21 cellular contexts compared by ENCODE assay signal in the genomic region with DNA sequence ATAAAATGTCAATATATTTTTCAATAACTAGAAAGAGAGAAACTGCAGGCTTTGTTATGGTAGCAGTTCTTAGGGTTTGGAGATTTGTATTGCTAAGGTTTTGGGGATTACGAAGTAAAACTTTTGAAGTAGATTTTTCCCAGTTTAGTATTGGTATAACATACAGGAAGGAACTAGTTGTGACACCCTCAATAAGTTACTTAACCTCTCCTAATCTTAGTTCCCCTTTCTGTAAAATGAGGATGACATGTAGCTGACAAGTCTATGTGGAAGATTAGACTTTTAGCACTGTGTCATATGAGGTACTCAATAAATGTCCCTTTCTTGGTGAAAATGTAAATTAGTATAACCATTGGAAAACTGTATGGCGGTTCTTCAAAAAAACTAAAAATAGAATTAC.
DNase-seq lines count a peak whose midpoint lies in the region; ATAC-seq and TF ChIP-seq lines count a peak whose summit lies in the region.
"Had no signal": no experiment of that assay in that cellular context is flagged by ENCODE, and none has a peak within 500 bp of the region (broad histone marks: within the 10 kb centered on the region; RNA-seq: fewer than 3 reads in every experiment).

No MANE protein-coding gene starts in this region.

- POLR2A ChIA-PET in activated B cell treated with CpG ODN at 0.5 μM for 24 hours (lab: Charles Lee), result no interaction called here

- CTCF ChIA-PET in activated B cell treated with CpG ODN at 0.5 μM for 24 hours (lab: Charles Lee), result no interaction called here

- no peak overlapping the region for H3K4me3 Mint-ChIP-seq in activated B cell treated with CpG ODN at 0.5 μM for 24 hours
- H3K4me3 Mint-ChIP-seq in stimulated activated naive B cell treated with anti-CD40 and anti-IgM and Interleukin-4, amounts not matched to agents 10 μg/mL and 1 μg/mL and 100 μg/mL, for 72 hours, result no peak overlapping the region
- H3K4me3 Mint-ChIP-seq: activated CD4-positive, alpha-beta memory T cell treated with anti-CD3 and anti-CD28 coated beads, Interleukin-2, amount 10 ng/mL, durations not matched to agents 7 days and 5 days; naive B cell; stimulated activated naive CD8-positive, alpha-beta T cell treated with anti-CD3 and anti-CD28 coated beads, Interleukin-15, Interleukin-2, amounts not matched to agents 100 ng/mL and 50 ng/mL, for 24 hours had no signal

- intact Hi-C loops in activated B cell treated with CpG ODN at 0.5 μM for 24 hours (cut with micrococcal nuclease), result no loop called here

- ATAC-seq in HG03175 (IDR thresholded peaks at IDR 0.05; ENCODE audit: unreplicated experiment), result peak; percentile 56
- ATAC-seq in activated B cell treated with CpG ODN at 0.5 μM for 24 hours (ENCODE audit: low read depth), result no peak
- ATAC-seq in stimulated activated naive B cell treated with anti-CD40 and anti-IgM and Interleukin-4, amounts not matched to agents 10 μg/mL and 1 μg/mL and 100 μg/mL, for 72 hours (replicated peaks), result peak; percentile 44 to 67

- no peaks in the 10 kb centered on the region for H3K27me3 Mint-ChIP-seq in activated B cell treated with CpG ODN at 0.5 μM for 24 hours
- no peaks in the 10 kb centered on the region for H3K27me3 Mint-ChIP-seq in stimulated activated naive B cell treated with anti-CD40 and anti-IgM and Interleukin-4, amounts not matched to agents 10 μg/mL and 1 μg/mL and 100 μg/mL, for 72 hours
- H3K27me3 Mint-ChIP-seq: activated CD4-positive, alpha-beta memory T cell treated with anti-CD3 and anti-CD28 coated beads, Interleukin-2, amount 10 ng/mL, durations not matched to agents 7 days and 5 days; naive B cell; stimulated activated naive CD8-positive, alpha-beta T cell treated with anti-CD3 and anti-CD28 coated beads, Interleukin-15, Interleukin-2, amounts not matched to agents 100 ng/mL and 50 ng/mL, for 24 hours had no signal

- peaks cover 3% of the 10 kb centered on the region for H3K4me1 Mint-ChIP-seq in activated B cell treated with CpG ODN at 0.5 μM for 24 hours
- peaks cover 3 to 5% of the 10 kb centered on the region in 2 donors for H3K4me1 Mint-ChIP-seq in stimulated activated naive B cell treated with anti-CD40 and anti-IgM and Interleukin-4, amounts not matched to agents 10 μg/mL and 1 μg/mL and 100 μg/mL, for 72 hours
- H3K4me1 Mint-ChIP-seq: activated CD4-positive, alpha-beta memory T cell treated with anti-CD3 and anti-CD28 coated beads, Interleukin-2, amount 10 ng/mL, durations not matched to agents 7 days and 5 days; naive B cell had no signal

- no peaks in the 10 kb centered on the region for H3K36me3 Mint-ChIP-seq in activated B cell treated with CpG ODN at 0.5 μM for 24 hours (ENCODE audit: low read depth)
- H3K36me3 Mint-ChIP-seq in stimulated activated naive B cell treated with anti-CD40 and anti-IgM and Interleukin-4, amounts not matched to agents 10 μg/mL and 1 μg/mL and 100 μg/mL, for 72 hours, result peaks cover 0 to 3% of the 10 kb centered on the region in 2 donors

- peak overlapping the region; percentile 15 for H3K27ac Mint-ChIP-seq in activated B cell treated with CpG ODN at 0.5 μM for 24 hours
- no peak overlapping the region for H3K27ac Mint-ChIP-seq in stimulated activated naive B cell treated with anti-CD40 and anti-IgM and Interleukin-4, amounts not matched to agents 10 μg/mL and 1 μg/mL and 100 μg/mL, for 72 hours
- H3K27ac Mint-ChIP-seq: activated CD4-positive, alpha-beta memory T cell treated with anti-CD3 and anti-CD28 coated beads, Interleukin-2, amount 10 ng/mL, durations not matched to agents 7 days and 5 days; naive B cell; stimulated activated naive CD8-positive, alpha-beta T cell treated with anti-CD3 and anti-CD28 coated beads, Interleukin-15, Interleukin-2, amounts not matched to agents 100 ng/mL and 50 ng/mL, for 24 hours had no signal

- TF ChIP-seq CTCF in activated B cell treated with CpG ODN at 0.5 μM for 24 hours (IDR thresholded peaks at IDR 0.05), result no peak

- peaks cover 14% of the 10 kb centered on the region for H3K9me3 Mint-ChIP-seq in activated B cell treated with CpG ODN at 0.5 μM for 24 hours
- peaks cover 17 to 22% of the 10 kb centered on the region in 2 donors for H3K9me3 Mint-ChIP-seq in stimulated activated naive B cell treated with anti-CD40 and anti-IgM and Interleukin-4, amounts not matched to agents 10 μg/mL and 1 μg/mL and 100 μg/mL, for 72 hours

- DNase-seq in NOMO-1 treated with DMSO at 0.1 percent for 48 hours (lab: John Stamatoyannopoulos, UW; ENCODE audit: unreplicated experiment), result peak; percentile 92
- no peak for DNase-seq in activated B cell treated with CpG ODN at 0.5 μM for 24 hours
- no peak for DNase-seq in stimulated activated naive B cell treated with anti-CD40 and anti-IgM and Interleukin-4, amounts not matched to agents 10 μg/mL and 1 μg/mL and 100 μg/mL, for 72 hours
- no peak for DNase-seq in NCI-H510A (lab: John Stamatoyannopoulos, UW)
- DNase-seq in nucleus accumbens (lab: John Stamatoyannopoulos, UW), result no peak
- DNase-seq in DMS153 (lab: John Stamatoyannopoulos, UW), result no peak
- DNase-seq: activated CD4-positive, alpha-beta memory T cell treated with anti-CD3 and anti-CD28 coated beads, Interleukin-2, amount 10 ng/mL, durations not matched to agents 7 days and 5 days; activated gamma-delta T cell treated with Interleukin-2 at 50 U/mL for 16 hours; DMS79 treated with DMSO at 0.1 percent for 48 hours; glutamatergic neuron; H7; kidney glomerular epithelial cell; mesendoderm; naive B cell; NCI-H1092 treated with DMSO at 0.1 percent for 48 hours; NCI-H1930; retina; stimulated activated CD4-positive, alpha-beta T cell treated with anti-CD3 and anti-CD28 coated beads, Interleukin-4, amount 100 ng/mL, for 4 hours; tibial artery had no signal
